8 cellular contexts compared by ENCODE assay signal in genomic region chr6:30730611-30731435, GRCh38. TPM values are rescaled to one million over a fixed set of nuclear protein-coding genes. Genes with fewer than 3 reads are reported as not detected.
A peak's percentile ranks its signal among the peaks of the same experiment; 100 is the strongest.
DNase-seq lines count a peak whose midpoint lies in the region; ATAC-seq, FAIRE-seq and TF ChIP-seq lines count a peak whose summit lies in the region.

No MANE protein-coding gene starts in this region.

- H3K79me1 ChIP-seq in H1 (ENCODE audit: low read depth, low read length): no peaks in the 10 kb centered on the region

- WGBS in H1 (ENCODE audit: extremely low coverage in 1 of 2, insufficient coverage in 1 of 2, insufficient read length in 1 of 2, insufficient replicate concordance in 2 of 2, low coverage in 1 of 2, low lambda C conversion rate in 2 of 2, missing lambda C conversion rate in 1 of 2), 2 experiments: 84% methylated on average over 30 of the region's 30 CpGs; no CpG with 5 or more reads in 1 of the 2 experiments

- H3K27me3 Mint-ChIP-seq in activated CD8-positive, alpha-beta T cell treated with anti-CD3 and anti-CD28 coated beads, Interleukin-2, amount 10 ng/mL, durations not matched to agents 7 days and 5 days (ENCODE audit: low read depth): no peaks in the 10 kb centered on the region
- no peaks in the 10 kb centered on the region for H3K27me3 Mint-ChIP-seq in naive thymus-derived CD4-positive, alpha-beta T cell

- intact Hi-C loops in naive thymus-derived CD4-positive, alpha-beta T cell (cut with micrococcal nuclease): loop anchor here (1.0 to 10.0 kb wide), 8 partner anchors 9 to 320 kb away; partner anchors contain the start of genes ATAT1 (in 1 of the 2) and IER3 (in 1 of the 2)

- no peak overlapping the region for H2AFZ ChIP-seq in H1 (ENCODE audit: low read length)

- no peak overlapping the region for H4K91ac ChIP-seq in H1 (replicated peaks; ENCODE audit: insufficient read length, low read length)

- H3K18ac ChIP-seq in H1 (ENCODE audit: extremely low read depth, low read length): no peak overlapping the region

- no peak overlapping the region for H2AK5ac ChIP-seq in H1 (ENCODE audit: low read depth, low read length)

- POLR2A ChIA-PET in activated CD8-positive, alpha-beta T cell treated with anti-CD3 and anti-CD28 coated beads, Interleukin-2, amount 10 ng/mL, durations not matched to agents 7 days and 5 days (lab: Charles Lee): interaction anchor here (0.7 to 4.3 kb wide), 10 partner anchors 8 to 115 kb away, joined by 3 to 32 read pairs (median 4); partner anchors contain the start of genes IER3, MRPS18B and PPP1R10
- POLR2A ChIA-PET in H1 (lab: Charles Lee; ENCODE audit: partially characterized antibody): interaction anchor here (0.5 to 35.9 kb wide), 13 partner anchors 6 to 183 kb away, joined by 3 to 732 read pairs (median 4); partner anchors contain the start of genes DHX16, FLOT1, IER3 and MDC1
- POLR2A ChIA-PET in naive thymus-derived CD4-positive, alpha-beta T cell (lab: Charles Lee): interaction anchor here (0.6 to 2.8 kb wide), 19 partner anchors 9 to 1462 kb away, joined by 3 to 20 read pairs (median 5); partner anchors contain the start of genes FLOT1, MDC1, MRPS18B and PPP1R10

- TF ChIP-seq EP300 in H1 (IDR thresholded peaks at IDR 0.05; ENCODE audit: borderline replicate concordance in 1 of 2, low read depth in 2 of 2, low read length in 2 of 2): no peak

- peaks cover 3 to 9% of the 10 kb centered on the region in 2 experiments for H4K20me1 ChIP-seq in H1 (replicated peaks in 1 of 2; ENCODE audit: control insufficient read depth in 1 of 2, insufficient read depth in 2 of 2, low read length in 2 of 2)

- no peak overlapping the region for H3K14ac ChIP-seq in H1 (ENCODE audit: insufficient read length)

- no peak overlapping the region for H3K23ac ChIP-seq in H1 (ENCODE audit: insufficient read length)

- H3K9ac ChIP-seq in H1 (replicated peaks in 1 of 4; ENCODE audit: extremely low read depth in 1 of 4, low read depth in 3 of 4, low read length in 3 of 4): no peak overlapping the region

- peaks cover 9 to 30% (median 21%) of the 10 kb centered on the region in 4 experiments; a peak in 7 of 8 replicates for H3K36me3 ChIP-seq in H1 (ENCODE audit: control insufficient read depth in 2 of 4, insufficient read depth in 4 of 4, low read length in 3 of 4)
- H3K36me3 ChIP-seq in naive thymus-derived CD4-positive, alpha-beta T cell (ENCODE audit: control insufficient read depth in 2 of 3, insufficient read depth in 3 of 3, low read length in 3 of 3): peaks cover 6 to 38% (median 8%) of the 10 kb centered on the region in 3 experiments

- H4K5ac ChIP-seq in H1 (ENCODE audit: insufficient read length, low read depth, low read length): no peak overlapping the region

- H2BK120ac ChIP-seq in H1 (replicated peaks; ENCODE audit: low read depth, low read length): no peak overlapping the region

- H3K56ac ChIP-seq in H1 (replicated peaks; ENCODE audit: insufficient read length, low read depth, low read length): no peak overlapping the region

- CTCF ChIA-PET in activated CD8-positive, alpha-beta T cell treated with anti-CD3 and anti-CD28 coated beads, Interleukin-2, amount 10 ng/mL, durations not matched to agents 7 days and 5 days (lab: Charles Lee): interaction anchor here (0.6 to 25.4 kb wide), 62 partner anchors 9 to 356 kb away, joined by 3 to 686 read pairs (median 5); partner anchors contain the start of genes ATAT1, DHX16, FLOT1 and MDC1
- CTCF ChIA-PET in H1 (lab: Charles Lee; ENCODE audit: partially characterized antibody): interaction anchor here (0.6 to 11.8 kb wide), 36 partner anchors 10 to 436 kb away, joined by 3 to 147 read pairs (median 4); partner anchors contain the start of genes DHX16, FLOT1, MDC1 and MRPS18B
- CTCF ChIA-PET in naive thymus-derived CD4-positive, alpha-beta T cell (lab: Charles Lee): interaction anchor here (0.6 to 7.9 kb wide), 46 partner anchors 8 to 430 kb away, joined by 3 to 48 read pairs (median 4); partner anchors contain the start of genes DDR1, DHX16 and MDC1

- TF ChIP-seq POLR2A in H1 (IDR thresholded peaks at IDR 0.05; ENCODE audit: control extremely low read depth in 1 of 2, low read depth in 2 of 2, low read length in 2 of 2): no peak

- peaks cover 61% of the 10 kb centered on the region for H3K4me1 Mint-ChIP-seq in activated CD8-positive, alpha-beta T cell treated with anti-CD3 and anti-CD28 coated beads, Interleukin-2, amount 10 ng/mL, durations not matched to agents 7 days and 5 days (ENCODE audit: low read depth)
- H3K4me1 Mint-ChIP-seq in naive thymus-derived CD4-positive, alpha-beta T cell: peaks cover 27 to 54% (median 42%) of the 10 kb centered on the region in 7 donors

- peak; percentile 61 for ATAC-seq in HG02678 (IDR thresholded peaks at IDR 0.05; ENCODE audit: unreplicated experiment)
- ATAC-seq in activated CD8-positive, alpha-beta T cell treated with anti-CD3 and anti-CD28 coated beads, Interleukin-2, amount 10 ng/mL, durations not matched to agents 7 days and 5 days: peak; percentile 95
- ATAC-seq in naive thymus-derived CD4-positive, alpha-beta T cell: peak; percentile 97

- H3K27ac ChIP-seq in H1 (ENCODE audit: low read depth, low read length): no peak overlapping the region
- H3K27ac ChIP-seq in naive thymus-derived CD4-positive, alpha-beta T cell (ENCODE audit: low read depth, low read length): peak overlapping the region; percentile 52

- H3K4ac ChIP-seq in H1 (replicated peaks; ENCODE audit: insufficient read length, low read depth, low read length): no peak overlapping the region

- peak overlapping the region; percentile 70 for H3K27ac Mint-ChIP-seq in activated CD8-positive, alpha-beta T cell treated with anti-CD3 and anti-CD28 coated beads, Interleukin-2, amount 10 ng/mL, durations not matched to agents 7 days and 5 days
- peak overlapping the region in 7 of 9 donors; percentile 29 to 79 (median 73) for H3K27ac Mint-ChIP-seq in naive thymus-derived CD4-positive, alpha-beta T cell

- TF ChIP-seq RAD21 in H1 (IDR thresholded peaks at IDR 0.05 in 1 of 2, conservative IDR thresholded peaks at IDR 0.05 in 1 of 2; ENCODE audit: low read depth in 2 of 2, low read length in 2 of 2): peak; percentile 79 to 85

- no peaks in the 10 kb centered on the region for H3K23me2 ChIP-seq in H1 (ENCODE audit: low read depth, low read length)

- no peak overlapping the region for H4K8ac ChIP-seq in H1 (ENCODE audit: extremely low read depth, insufficient read depth, low read length)

- H3K27me3 ChIP-seq in H1 (replicated peaks in 1 of 4; ENCODE audit: control insufficient read depth in 3 of 4, extremely low read depth in 1 of 4, insufficient read depth in 3 of 4, low read length in 3 of 4): no peaks in the 10 kb centered on the region
- H3K27me3 ChIP-seq in naive thymus-derived CD4-positive, alpha-beta T cell (ENCODE audit: control insufficient read depth in 2 of 2, insufficient read depth in 2 of 2, low read length in 2 of 2): no peaks in the 10 kb centered on the region

- no peak overlapping the region for H2BK15ac ChIP-seq in H1 (ENCODE audit: low read length)

- no peaks in the 10 kb centered on the region for H3K79me2 ChIP-seq in H1 (ENCODE audit: control insufficient read depth in 1 of 2, insufficient read depth in 2 of 2, low read length in 2 of 2)

- no peak overlapping the region for H3K4me2 ChIP-seq in H1 (ENCODE audit: insufficient read depth in 1 of 2, low read depth in 2 of 2, low read length in 2 of 2)

- FAIRE-seq in H1 (lab: Jason Lieb, UNC): no peak

- H3K4me1 ChIP-seq in H1 (replicated peaks in 1 of 4; ENCODE audit: control insufficient read depth in 3 of 4, insufficient read depth in 4 of 4, low read length in 3 of 4): no peaks in the 10 kb centered on the region
- peaks cover 14 to 30% of the 10 kb centered on the region in 2 donors for H3K4me1 ChIP-seq in naive thymus-derived CD4-positive, alpha-beta T cell (ENCODE audit: control insufficient read depth in 2 of 2, insufficient read depth in 2 of 2, low read length in 2 of 2)

- peak; percentile 71 to 78 (median 73) for TF ChIP-seq CTCF in H1 (IDR thresholded peaks at IDR 0.05; ENCODE audit: control extremely low read depth in 1 of 3, insufficient read depth in 1 of 3, low read depth in 1 of 3, low read length in 3 of 3)

- peak overlapping the region; percentile 44 for H3K4me3 Mint-ChIP-seq in activated CD8-positive, alpha-beta T cell treated with anti-CD3 and anti-CD28 coated beads, Interleukin-2, amount 10 ng/mL, durations not matched to agents 7 days and 5 days
- peak overlapping the region in 9 of 10 donors; percentile 27 to 69 (median 55) for H3K4me3 Mint-ChIP-seq in naive thymus-derived CD4-positive, alpha-beta T cell

- H3K9me3 ChIP-seq in H1 (ENCODE audit: insufficient read depth in 2 of 2, low read depth in 1 of 2, low read length in 1 of 2): no peaks in the 10 kb centered on the region
- no peaks in the 10 kb centered on the region for H3K9me3 ChIP-seq in naive thymus-derived CD4-positive, alpha-beta T cell (ENCODE audit: control insufficient read depth in 2 of 3, low read length in 3 of 3)

- H3K4me3 ChIP-seq in H1 (ENCODE audit: extremely low read depth in 1 of 4, insufficient read depth in 2 of 4, low read depth in 3 of 4, low read length in 4 of 4): no peak overlapping the region
- H3K4me3 ChIP-seq in naive thymus-derived CD4-positive, alpha-beta T cell (ENCODE audit: low read length): no peak overlapping the region

- H2BK5ac ChIP-seq in H1 (ENCODE audit: low read depth, low read length): peak overlapping the region; percentile 75

- H2BK20ac ChIP-seq in H1 (ENCODE audit: low read length): no peak overlapping the region

- H3K36me3 Mint-ChIP-seq in activated CD8-positive, alpha-beta T cell treated with anti-CD3 and anti-CD28 coated beads, Interleukin-2, amount 10 ng/mL, durations not matched to agents 7 days and 5 days (ENCODE audit: low read depth): peaks cover 80% of the 10 kb centered on the region
- H3K36me3 Mint-ChIP-seq in naive thymus-derived CD4-positive, alpha-beta T cell: peaks cover 0 to 47% (median 19%) of the 10 kb centered on the region in 5 donors

- H2BK12ac ChIP-seq in H1 (ENCODE audit: low read depth, low read length): no peak overlapping the region

- H3K9me3 Mint-ChIP-seq in activated CD8-positive, alpha-beta T cell treated with anti-CD3 and anti-CD28 coated beads, Interleukin-2, amount 10 ng/mL, durations not matched to agents 7 days and 5 days (ENCODE audit: insufficient read depth): no peaks in the 10 kb centered on the region
- H3K9me3 Mint-ChIP-seq in naive thymus-derived CD4-positive, alpha-beta T cell: no peaks in the 10 kb centered on the region

- DNase-seq in DMS153 (lab: John Stamatoyannopoulos, UW): peak; percentile 80
- DNase-seq in NCI-H345 treated with DMSO at 0.1 percent for 48 hours (lab: John Stamatoyannopoulos, UW; ENCODE audit: unreplicated experiment): peak; percentile 43
- DNase-seq in activated CD8-positive, alpha-beta T cell treated with anti-CD3 and anti-CD28 coated beads, Interleukin-2, amount 10 ng/mL, durations not matched to agents 7 days and 5 days: peak; percentile 92
- DNase-seq in H1 (ENCODE audit: low read depth in 1 of 2, low spot score in 2 of 2): peak in 1 of 2 experiments; percentile 87
- DNase-seq in naive thymus-derived CD4-positive, alpha-beta T cell: peak; percentile 62 to 86 (median 81)
- peak; percentile 82 for DNase-seq in stimulated activated naive CD4-positive, alpha-beta T cell treated with Interleukin-2 at 50 U/mL for 16 hours (lab: John Stamatoyannopoulos, UW)
- DNase-seq in mesenteric fat pad (ENCODE audit: low spot score): no peak

RNA-seq across cellular contexts. Expression of gene TUBB, which starts 10.7 kb away (rescaled TPM):
- total RNA-seq in activated CD8-positive, alpha-beta T cell treated with anti-CD3 and anti-CD28 coated beads, Interleukin-2, amount 10 ng/mL, durations not matched to agents 7 days and 5 days: 1,000 to 10,000 TPM; 1,638 to 1,703 TPM
- 1,880 and 1,905 TPM in 2 replicates for total RNA-seq in H1 (2021; fragmentation: NEBNext Ultra II Directional; extraction: Animal tissue kit (Norgen Biotek cat#: 25700))
- 2,449 and 3,022 TPM in 2 replicates for polyA plus RNA-seq in H1 (2011; rRNA removed)
- polyA plus RNA-seq in H1 (2011; cell fraction: cytosol; rRNA removed): 2,499 TPM
- 1,900 TPM for polyA plus RNA-seq in H1 (2011; cell fraction: nucleus; rRNA removed)
- 1,911 to 2,255 TPM (median 2,177 TPM) in 4 replicates for polyA plus RNA-seq in H1 (2012, experiment 1 of 2)
- 2,703 TPM for polyA plus RNA-seq in H1 (2012, experiment 2 of 2)
- polyA plus RNA-seq in H1 (2013, experiment 1 of 2): 1,525 TPM
- polyA plus RNA-seq in H1 (2013, experiment 2 of 2): 1,520 TPM
- 3,133 and 3,204 TPM in 2 replicates for polyA minus RNA-seq in H1 (2011; rRNA and poly(A)+ RNA removed)
- polyA minus RNA-seq in H1 (2011; cell fraction: cytosol; rRNA and poly(A)+ RNA removed): 961 TPM
- polyA minus RNA-seq in H1 (2011; cell fraction: nucleus; rRNA and poly(A)+ RNA removed): 586 TPM
- total RNA-seq in naive thymus-derived CD4-positive, alpha-beta T cell: 100 to 1,000 TPM in 4 of 5 experiments, 10 to 100 TPM in 1; 86.7 to 930 (median 242) TPM
- 100 to 1,000 TPM; 107 to 151 TPM for polyA plus RNA-seq in naive thymus-derived CD4-positive, alpha-beta T cell
- 452 TPM for total RNA-seq in mesenteric fat pad

RNA-seq across cellular contexts. Expression of gene FLOT1, which starts 11.7 kb away (rescaled TPM):
- 100 to 1,000 TPM; 314 to 317 TPM for total RNA-seq in activated CD8-positive, alpha-beta T cell treated with anti-CD3 and anti-CD28 coated beads, Interleukin-2, amount 10 ng/mL, durations not matched to agents 7 days and 5 days
- 85.4 and 87.5 TPM in 2 replicates for total RNA-seq in H1 (2021; fragmentation: NEBNext Ultra II Directional; extraction: Animal tissue kit (Norgen Biotek cat#: 25700))
- 88.1 and 103 TPM in 2 replicates for polyA plus RNA-seq in H1 (2011; rRNA removed)
- polyA plus RNA-seq in H1 (2011; cell fraction: cytosol; rRNA removed): 116 TPM
- 132 TPM for polyA plus RNA-seq in H1 (2011; cell fraction: nucleus; rRNA removed)
- 75.8 to 101 TPM (median 94.5 TPM) in 4 replicates for polyA plus RNA-seq in H1 (2012, experiment 1 of 2)
- polyA plus RNA-seq in H1 (2012, experiment 2 of 2): 90.1 TPM
- polyA plus RNA-seq in H1 (2013, experiment 1 of 2): 81.8 TPM
- 76.5 TPM for polyA plus RNA-seq in H1 (2013, experiment 2 of 2)
- 59.5 and 68.5 TPM in 2 replicates for polyA minus RNA-seq in H1 (2011; rRNA and poly(A)+ RNA removed)
- 44.5 TPM for polyA minus RNA-seq in H1 (2011; cell fraction: cytosol; rRNA and poly(A)+ RNA removed)
- polyA minus RNA-seq in H1 (2011; cell fraction: nucleus; rRNA and poly(A)+ RNA removed): 48.3 TPM
- 100 to 1,000 TPM in 1 of 5 experiments, 10 to 100 TPM in 4; 59.4 to 204 (median 81.3) TPM for total RNA-seq in naive thymus-derived CD4-positive, alpha-beta T cell
- polyA plus RNA-seq in naive thymus-derived CD4-positive, alpha-beta T cell: 100 to 1,000 TPM; 107 to 132 TPM
- total RNA-seq in mesenteric fat pad: 190 TPM

RNA-seq across cellular contexts. Expression of gene IER3, which starts 13.5 kb away (rescaled TPM):
- total RNA-seq in activated CD8-positive, alpha-beta T cell treated with anti-CD3 and anti-CD28 coated beads, Interleukin-2, amount 10 ng/mL, durations not matched to agents 7 days and 5 days: 10 to 100 TPM; 76.6 to 82.9 TPM
- total RNA-seq in H1 (2021; fragmentation: NEBNext Ultra II Directional; extraction: Animal tissue kit (Norgen Biotek cat#: 25700)): 26.2 and 26.5 TPM in 2 replicates
- 11.9 and 13.4 TPM in 2 replicates for polyA plus RNA-seq in H1 (2011; rRNA removed)
- 8.0 TPM for polyA plus RNA-seq in H1 (2011; cell fraction: cytosol; rRNA removed)
- 9.2 TPM for polyA plus RNA-seq in H1 (2011; cell fraction: nucleus; rRNA removed)
- 17.7 to 23.2 TPM (median 20.8 TPM) in 4 replicates for polyA plus RNA-seq in H1 (2012, experiment 1 of 2)
- polyA plus RNA-seq in H1 (2012, experiment 2 of 2): 33.1 TPM
- polyA plus RNA-seq in H1 (2013, experiment 1 of 2): 46.4 TPM
- polyA plus RNA-seq in H1 (2013, experiment 2 of 2): 52.2 TPM
- 2.4 and 4.3 TPM in 2 replicates for polyA minus RNA-seq in H1 (2011; rRNA and poly(A)+ RNA removed)
- 11.4 TPM for polyA minus RNA-seq in H1 (2011; cell fraction: cytosol; rRNA and poly(A)+ RNA removed)
- polyA minus RNA-seq in H1 (2011; cell fraction: nucleus; rRNA and poly(A)+ RNA removed): 10.7 TPM
- total RNA-seq in naive thymus-derived CD4-positive, alpha-beta T cell: 10 to 100 TPM; 10.8 to 69.9 (median 26.7) TPM
- 1 to 10 TPM; 2.2 to 2.8 TPM for polyA plus RNA-seq in naive thymus-derived CD4-positive, alpha-beta T cell
- total RNA-seq in mesenteric fat pad: 146 TPM

RNA-seq across cellular contexts. Expression of gene MDC1, which starts 13.7 kb away (rescaled TPM):
- total RNA-seq in activated CD8-positive, alpha-beta T cell treated with anti-CD3 and anti-CD28 coated beads, Interleukin-2, amount 10 ng/mL, durations not matched to agents 7 days and 5 days: 10 to 100 TPM; 48.5 to 52.4 TPM
- 68.0 and 81.1 TPM in 2 replicates for total RNA-seq in H1 (2021; fragmentation: NEBNext Ultra II Directional; extraction: Animal tissue kit (Norgen Biotek cat#: 25700))
- 29.9 and 40.9 TPM in 2 replicates for polyA plus RNA-seq in H1 (2011; rRNA removed)
- polyA plus RNA-seq in H1 (2011; cell fraction: cytosol; rRNA removed): 19.5 TPM
- 95.4 TPM for polyA plus RNA-seq in H1 (2011; cell fraction: nucleus; rRNA removed)
- 49.3 to 109 TPM (median 73.8 TPM) in 4 replicates for polyA plus RNA-seq in H1 (2012, experiment 1 of 2)
- 21.4 TPM for polyA plus RNA-seq in H1 (2012, experiment 2 of 2)
- polyA plus RNA-seq in H1 (2013, experiment 1 of 2): 40.3 TPM
- polyA plus RNA-seq in H1 (2013, experiment 2 of 2): 37.3 TPM
- polyA minus RNA-seq in H1 (2011; rRNA and poly(A)+ RNA removed): 37.3 and 50.7 TPM in 2 replicates
- polyA minus RNA-seq in H1 (2011; cell fraction: cytosol; rRNA and poly(A)+ RNA removed): 23.5 TPM
- 20.3 TPM for polyA minus RNA-seq in H1 (2011; cell fraction: nucleus; rRNA and poly(A)+ RNA removed)
- 10 to 100 TPM; 40.3 to 78.9 (median 62.0) TPM for total RNA-seq in naive thymus-derived CD4-positive, alpha-beta T cell
- 10 to 100 TPM in 1 of 2 donors, 1 to 10 TPM in 1; 4.5 to 11.0 TPM for polyA plus RNA-seq in naive thymus-derived CD4-positive, alpha-beta T cell
- total RNA-seq in mesenteric fat pad: 19.8 TPM

RNA-seq across cellular contexts. Expression of gene NRM, which starts 40.0 kb away (rescaled TPM):
- total RNA-seq in activated CD8-positive, alpha-beta T cell treated with anti-CD3 and anti-CD28 coated beads, Interleukin-2, amount 10 ng/mL, durations not matched to agents 7 days and 5 days: 10 to 100 TPM; 41.7 to 44.6 TPM
- total RNA-seq in H1 (2021; fragmentation: NEBNext Ultra II Directional; extraction: Animal tissue kit (Norgen Biotek cat#: 25700)): 27.3 and 28.0 TPM in 2 replicates
- polyA plus RNA-seq in H1 (2011; rRNA removed): 50.4 and 55.4 TPM in 2 replicates
- 18.8 TPM for polyA plus RNA-seq in H1 (2011; cell fraction: cytosol; rRNA removed)
- 31.7 TPM for polyA plus RNA-seq in H1 (2011; cell fraction: nucleus; rRNA removed)
- 27.7 to 48.3 TPM (median 41.6 TPM) in 4 replicates for polyA plus RNA-seq in H1 (2012, experiment 1 of 2)
- 60.0 TPM for polyA plus RNA-seq in H1 (2012, experiment 2 of 2)
- polyA plus RNA-seq in H1 (2013, experiment 1 of 2): 92.9 TPM
- 99.7 TPM for polyA plus RNA-seq in H1 (2013, experiment 2 of 2)
- polyA minus RNA-seq in H1 (2011; rRNA and poly(A)+ RNA removed): 24.4 and 26.8 TPM in 2 replicates
- polyA minus RNA-seq in H1 (2011; cell fraction: cytosol; rRNA and poly(A)+ RNA removed): 21.6 TPM
- 15.4 TPM for polyA minus RNA-seq in H1 (2011; cell fraction: nucleus; rRNA and poly(A)+ RNA removed)
- total RNA-seq in naive thymus-derived CD4-positive, alpha-beta T cell: 10 to 100 TPM in 1 of 5 experiments, 1 to 10 TPM in 4; 2.3 to 29.4 (median 3.1) TPM
- 1 to 10 TPM; 7.2 to 7.6 TPM for polyA plus RNA-seq in naive thymus-derived CD4-positive, alpha-beta T cell
- total RNA-seq in mesenteric fat pad: 7.3 TPM
